ENCODE assay signal across 2 cellular contexts in genomic region chr10:6794441-6794840, GRCh38.
TF ChIP-seq lines count a peak whose summit lies in the region.

No MANE protein-coding gene starts in this region.

TF ChIP-seq in SK-N-SH, 30 proteins besides CTCF, POLR2A, EP300 and RAD21 (continued from another document):
- TF ChIP-seq NRF1 (IDR thresholded peaks at IDR 0.05; ENCODE audit: low read depth, low read length) (no peak), RXRA (IDR thresholded peaks at IDR 0.05; ENCODE audit: borderline replicate concordance, low read depth) (no peak), GABPA (IDR thresholded peaks at IDR 0.05; ENCODE audit: low read depth) (no peak), FOXJ3 (CRISPR knock-in tag; IDR thresholded peaks at IDR 0.05) (no peak), NFIC (IDR thresholded peaks at IDR 0.05; ENCODE audit: borderline replicate concordance) (no peak), TCF12 (IDR thresholded peaks at IDR 0.05) (no peak), YY1 (IDR thresholded peaks at IDR 0.05; ENCODE audit: low read depth) (no peak), MXI1 (IDR thresholded peaks at IDR 0.05; ENCODE audit: low read depth, low read length) (no peak)

TF ChIP-seq in SK-N-SH treated with all-trans-retinoic acid at 6 μM for 48 hours, 23 proteins besides CTCF, POLR2A, EP300 and RAD21:
- TF ChIP-seq TSHZ2 (CRISPR knock-in tag; IDR thresholded peaks at IDR 0.05) = no peak
- TF ChIP-seq ESRRG (CRISPR knock-in tag; IDR thresholded peaks at IDR 0.05) = no peak
- TF ChIP-seq TOX (CRISPR knock-in tag; IDR thresholded peaks at IDR 0.05; ENCODE audit: borderline replicate concordance) = no peak
- TF ChIP-seq POU6F1 (CRISPR knock-in tag; IDR thresholded peaks at IDR 0.05; ENCODE audit: borderline replicate concordance, low read depth) = no peak
- TF ChIP-seq RARB (CRISPR knock-in tag; IDR thresholded peaks at IDR 0.05) = no peak
- no peak for TF ChIP-seq ZNF565 (CRISPR knock-in tag; conservative IDR thresholded peaks at IDR 0.05; ENCODE audit: low read depth)
- TF ChIP-seq CREB5 (CRISPR knock-in tag; IDR thresholded peaks at IDR 0.05; ENCODE audit: low read depth) = no peak
- TF ChIP-seq GLIS3 (CRISPR knock-in tag; IDR thresholded peaks at IDR 0.05) = no peak
- TF ChIP-seq ISL1 (CRISPR knock-in tag; IDR thresholded peaks at IDR 0.05) = no peak
- no peak for TF ChIP-seq BACH2 (CRISPR knock-in tag; IDR thresholded peaks at IDR 0.05; ENCODE audit: borderline replicate concordance)
- TF ChIP-seq PATZ1 (CRISPR knock-in tag; IDR thresholded peaks at IDR 0.05; ENCODE audit: borderline replicate concordance) = no peak
- TF ChIP-seq CSRNP3 (CRISPR knock-in tag; IDR thresholded peaks at IDR 0.05) = no peak
- no peak for TF ChIP-seq SNAI2 (CRISPR knock-in tag; IDR thresholded peaks at IDR 0.05)
- TF ChIP-seq ZNF8 (CRISPR knock-in tag; IDR thresholded peaks at IDR 0.05) = no peak
- no peak for TF ChIP-seq ZFP30 (CRISPR knock-in tag; IDR thresholded peaks at IDR 0.05)
- TF ChIP-seq CSDC2 (CRISPR knock-in tag; IDR thresholded peaks at IDR 0.05) = no peak
- TF ChIP-seq ZC3H10 (CRISPR knock-in tag; IDR thresholded peaks at IDR 0.05) = no peak
- TF ChIP-seq ARNTL (CRISPR knock-in tag; IDR thresholded peaks at IDR 0.05; ENCODE audit: borderline replicate concordance, low read depth) = no peak
- no peak for TF ChIP-seq ZNF70 (CRISPR knock-in tag; IDR thresholded peaks at IDR 0.05)
- no peak for TF ChIP-seq ZFP3 (CRISPR knock-in tag; IDR thresholded peaks at IDR 0.05)
TF ChIP-seq in SK-N-SH treated with all-trans-retinoic acid at 6 μM for 48 hours: peak in this region for 0.
